Comparison of ENCODE assay signal across 14 cellular contexts in genomic region chr4:70028159-70028558, GRCh38. TPM values are rescaled to one million over a fixed set of nuclear protein-coding genes. Genes with fewer than 3 reads are reported as not detected.
"Had no signal": no experiment of that assay in that cellular context is flagged by ENCODE, and none has a peak within 500 bp of the region (broad histone marks: within the 10 kb centered on the region; RNA-seq: fewer than 3 reads in every experiment).

Gene HTN3, plus strand, starts transcription at chr4:70028459. Its CDS starts 2,282 bp downstream, at chr4:70030741.

RNA-seq across cellular contexts. Expression of gene HTN3, which starts in this region (rescaled TPM):
- total RNA-seq: activated B cell treated with CpG ODN at 0.5 μM for 24 hours; activated CD4-positive, alpha-beta memory T cell treated with anti-CD3 and anti-CD28 coated beads for 36 hours; activated CD4-positive, alpha-beta memory T cell treated with anti-CD3 and anti-CD28 coated beads, Interleukin-2, amount 10 ng/mL, durations not matched to agents 7 days and 5 days; activated CD4-positive, alpha-beta T cell treated with anti-CD3 and anti-CD28 coated beads for 36 hours; activated CD4-positive, alpha-beta T cell treated with anti-CD3 and anti-CD28 coated beads, Interleukin-2, amount 10 ng/mL, durations not matched to agents 24 days and 14 days; activated CD4-positive, alpha-beta T cell treated with anti-CD3 and anti-CD28 coated beads, Interleukin-2, amount 10 ng/mL, durations not matched to agents 7 days and 5 days; activated CD8-positive, alpha-beta memory T cell treated with anti-CD3 and anti-CD28 coated beads for 36 hours; activated CD8-positive, alpha-beta memory T cell treated with anti-CD3 and anti-CD28 coated beads, Interleukin-2, amount 10 ng/mL, durations not matched to agents 7 days and 5 days; activated CD8-positive, alpha-beta T cell treated with anti-CD3 and anti-CD28 coated beads for 36 hours; activated CD8-positive, alpha-beta T cell treated with anti-CD3 and anti-CD28 coated beads, Interleukin-2, amount 10 ng/mL, durations not matched to agents 7 days and 5 days; T-helper 1 cell treated with Interleukin-12 subunit alpha and Interleukin-12 subunit beta and Interleukin-4 antibody, amounts not matched to agents 30 ng/mL and 1 ng/mL, for 36 hours; T-helper 17 cell; T-helper 2 cell treated with Interferon-gamma antibody and Interleukin-4, amounts not matched to agents 100 ng/mL and 5 ng/mL, for 36 hours; WTC11 had no signal
